In genomic region chr15:67999320-68000100, GRCh38 we compare ENCODE assay signal across 25 cellular contexts. TPM values are rescaled to one million over a fixed set of nuclear protein-coding genes. Genes with fewer than 3 reads are reported as not detected.
DNase-seq lines count a peak whose midpoint lies in the region; TF ChIP-seq lines count a peak whose summit lies in the region.
"Had no signal": no experiment of that assay in that cellular context is flagged by ENCODE, and none has a peak within 500 bp of the region (broad histone marks: within the 10 kb centered on the region; RNA-seq: fewer than 3 reads in every experiment).

No MANE protein-coding gene starts in this region.

- H3K4me1 ChIP-seq in mammary epithelial cell (ENCODE audit: insufficient read depth, low read length) = peaks cover 17% of the 10 kb centered on the region

- intact Hi-C loops in mammary epithelial cell (cut with micrococcal nuclease) = loop anchor here (2.0 kb wide), 1 partner anchor 55 kb away; the partner anchor contains the start of gene PIAS1

- H3K36me3 ChIP-seq in mammary epithelial cell (ENCODE audit: insufficient read depth, low read length) = no peaks in the 10 kb centered on the region
- H3K36me3 ChIP-seq: spleen, thoracic aorta had no signal

- peak overlapping the region; percentile 18 for H3K27ac ChIP-seq in mammary epithelial cell (ENCODE audit: insufficient read depth, low read depth, low read length)
- H3K27ac ChIP-seq: parathyroid adenoma, spleen, thoracic aorta had no signal

- no peak overlapping the region for H3K9ac ChIP-seq in mammary epithelial cell (ENCODE audit: insufficient read depth, low read length)
- H3K9ac ChIP-seq: parathyroid adenoma had no signal

- H3K9me3 Mint-ChIP-seq in osteocyte (ENCODE audit: unreplicated experiment) = no peaks in the 10 kb centered on the region
- H3K9me3 Mint-ChIP-seq: activated B cell treated with CpG ODN at 0.5 μM for 24 hours; activated CD4-positive, alpha-beta T cell treated with anti-CD3 and anti-CD28 coated beads, Interleukin-2, amount 10 ng/mL, durations not matched to agents 7 days and 5 days; activated naive CD4-positive, alpha-beta T cell treated with anti-CD3 and anti-CD28 coated beads, Interleukin-2, amount 50 U/mL, for 24 hours; memory B cell had no signal

- no peak overlapping the region for H3K4me3 Mint-ChIP-seq in osteocyte (ENCODE audit: unreplicated experiment)
- H3K4me3 Mint-ChIP-seq: activated B cell treated with CpG ODN at 0.5 μM for 24 hours; activated CD4-positive, alpha-beta T cell treated with anti-CD3 and anti-CD28 coated beads, Interleukin-2, amount 10 ng/mL, durations not matched to agents 7 days and 5 days; activated naive CD4-positive, alpha-beta T cell treated with anti-CD3 and anti-CD28 coated beads, Interleukin-2, amount 50 U/mL, for 24 hours; memory B cell; stimulated activated naive CD8-positive, alpha-beta T cell treated with anti-CD3 and anti-CD28 coated beads, Interleukin-15, amount 100 ng/mL, for 72 hours had no signal

- no peaks in the 10 kb centered on the region for H3K36me3 Mint-ChIP-seq in osteocyte (ENCODE audit: unreplicated experiment)
- H3K36me3 Mint-ChIP-seq: activated naive CD4-positive, alpha-beta T cell treated with anti-CD3 and anti-CD28 coated beads, Interleukin-2, amount 50 U/mL, for 24 hours; memory B cell had no signal

- no peaks in the 10 kb centered on the region for H3K27me3 Mint-ChIP-seq in osteocyte (ENCODE audit: unreplicated experiment)
- H3K27me3 Mint-ChIP-seq: activated B cell treated with CpG ODN at 0.5 μM for 24 hours; activated naive CD4-positive, alpha-beta T cell treated with anti-CD3 and anti-CD28 coated beads, Interleukin-2, amount 50 U/mL, for 24 hours; stimulated activated naive CD8-positive, alpha-beta T cell treated with anti-CD3 and anti-CD28 coated beads, Interleukin-15, amount 100 ng/mL, for 72 hours had no signal

- BruUV-seq in mammary epithelial cell (replicated peaks; lab: Mats Ljungman, UMichigan) = no TSS peak

- no peaks in the 10 kb centered on the region for H3K27me3 ChIP-seq in mammary epithelial cell (ENCODE audit: insufficient read depth, low read length)

- CTCF ChIA-PET in mammary epithelial cell (lab: Charles Lee; ENCODE audit: low non-redundant PET) = no interaction called here

- peaks cover 18% of the 10 kb centered on the region for H3K4me1 Mint-ChIP-seq in osteocyte (ENCODE audit: unreplicated experiment)
- H3K4me1 Mint-ChIP-seq: activated B cell treated with CpG ODN at 0.5 μM for 24 hours; activated CD4-positive, alpha-beta T cell treated with anti-CD3 and anti-CD28 coated beads, Interleukin-2, amount 10 ng/mL, durations not matched to agents 7 days and 5 days; activated naive CD4-positive, alpha-beta T cell treated with anti-CD3 and anti-CD28 coated beads, Interleukin-2, amount 50 U/mL, for 24 hours; memory B cell; stimulated activated naive CD8-positive, alpha-beta T cell treated with anti-CD3 and anti-CD28 coated beads, Interleukin-15, amount 100 ng/mL, for 72 hours had no signal

- H3K27ac Mint-ChIP-seq in osteocyte (ENCODE audit: unreplicated experiment) = peak overlapping the region; percentile 47
- H3K27ac Mint-ChIP-seq: activated B cell treated with CpG ODN at 0.5 μM for 24 hours; activated CD4-positive, alpha-beta T cell treated with anti-CD3 and anti-CD28 coated beads, Interleukin-2, amount 10 ng/mL, durations not matched to agents 7 days and 5 days; activated naive CD4-positive, alpha-beta T cell treated with anti-CD3 and anti-CD28 coated beads, Interleukin-2, amount 50 U/mL, for 24 hours; memory B cell; stimulated activated naive CD8-positive, alpha-beta T cell treated with anti-CD3 and anti-CD28 coated beads, Interleukin-15, amount 100 ng/mL, for 72 hours had no signal

- H3K4me2 ChIP-seq in mammary epithelial cell (ENCODE audit: insufficient read depth, low read depth, low read length) = peak overlapping the region; percentile 72

- H3K9me3 ChIP-seq in mammary epithelial cell (replicated peaks; ENCODE audit: insufficient read depth, low read length) = no peaks in the 10 kb centered on the region
- H3K9me3 ChIP-seq: spleen, thoracic aorta had no signal

- no peak overlapping the region for H2AFZ ChIP-seq in mammary epithelial cell (ENCODE audit: low read depth, low read length)
- H2AFZ ChIP-seq: parathyroid adenoma had no signal

- H4K20me1 ChIP-seq in mammary epithelial cell (ENCODE audit: insufficient read depth, low read length) = no peaks in the 10 kb centered on the region

- 95% methylated on average over 3 of the region's 3 CpGs for WGBS in mammary epithelial cell (ENCODE audit: low coverage, missing lambda C conversion rate)

- DNase-seq in ELR (ENCODE audit: low read depth) (peak; percentile 15), M059J (ENCODE audit: low read depth) (peak; percentile 7), mammary epithelial cell (no peak), osteocyte (ENCODE audit: extremely low spot score, unreplicated experiment) (no peak), NCI-H2196 (lab: John Stamatoyannopoulos, UW; ENCODE audit: unreplicated experiment) (no peak), CD1c-positive myeloid dendritic cell (ENCODE audit: extremely low spot score) (no peak), DMS114 treated with DMSO at 0.1 percent for 48 hours (lab: John Stamatoyannopoulos, UW; ENCODE audit: unreplicated experiment) (no peak)
- DNase-seq: activated B cell treated with CpG ODN at 0.5 μM for 24 hours; activated CD4-positive, alpha-beta T cell treated with anti-CD3 and anti-CD28 coated beads, Interleukin-2, amount 10 ng/mL, durations not matched to agents 7 days and 5 days; DMS53; effector CD4-positive, alpha-beta T cell; GDM1; GOT3; MV-4-11; NCI-H146; NCI-H2107; NCI-H774; retina; spleen; stimulated activated CD4-positive, alpha-beta T cell treated with anti-CD3 and anti-CD28 coated beads, Interleukin-2, amount 100 ng/mL, for 24 hours; stimulated activated naive CD8-positive, alpha-beta T cell treated with anti-CD3 and anti-CD28 coated beads, Interleukin-15, amount 100 ng/mL, for 72 hours had no signal

- dilution Hi-C loops in mammary epithelial cell (cut with HindIII; ENCODE audit: low sequenced_read_pairs) = no loop called here

- no peak overlapping the region for H3K4me3 ChIP-seq in mammary epithelial cell (replicated peaks in 1 of 3; ENCODE audit: insufficient read depth in 1 of 3, low read depth in 2 of 3, low read length in 3 of 3)
- H3K4me3 ChIP-seq: spleen, thoracic aorta had no signal

- in situ Hi-C loops in mammary epithelial cell (cut with MboI; ENCODE audit: low sequenced_read_pairs in 2 of 2) = no loop called here

- TF ChIP-seq CTCF in mammary epithelial cell (conservative IDR thresholded peaks at IDR 0.05 in 1 of 2, IDR thresholded peaks at IDR 0.05 in 1 of 2; ENCODE audit: extremely low read depth in 1 of 2, insufficient read depth in 1 of 2, low read depth in 1 of 2, low read length in 2 of 2) = no peak
- no peak for TF ChIP-seq CTCF in osteocyte (IDR thresholded peaks at IDR 0.05)

- no peaks in the 10 kb centered on the region for H3K79me2 ChIP-seq in mammary epithelial cell (ENCODE audit: insufficient read depth, low read length)
- H3K79me2 ChIP-seq: parathyroid adenoma had no signal

RNA-seq across cellular contexts. Expression of gene PIAS1, which starts 54.6 kb away (rescaled TPM):
- total RNA-seq in M059J (2014; rRNA removed; shearing (Covaris generic)) = 35.6 and 42.1 TPM in 2 replicates
- 10 to 100 TPM; 30.2 to 31.0 TPM for total RNA-seq in mammary epithelial cell
- polyA plus RNA-seq in mammary epithelial cell = 39.6 TPM
- polyA minus RNA-seq in mammary epithelial cell = 54.6 TPM
- 38.0 and 40.6 TPM in 2 replicates for total RNA-seq in osteocyte

Comparison
In these comparisons a context has a peak if more than half of its experiments do, and no peak if none do; other contexts are left out.
1. DNase-seq: peak in ELR (single experiment) and M059J (single experiment); none in mammary epithelial cell (single experiment), osteocyte (single experiment), NCI-H2196 (single experiment), CD1c-positive myeloid dendritic cell (single experiment) and DMS114 treated with DMSO at 0.1 percent for 48 hours (single experiment).